ENCODE assay signal across 8 cellular contexts in genomic region chr1:65059930-65060538, GRCh38.
A peak's percentile ranks its signal among the peaks of the same experiment; 100 is the strongest.
DNase-seq lines count a peak whose midpoint lies in the region; ATAC-seq, FAIRE-seq and TF ChIP-seq lines count a peak whose summit lies in the region.

No MANE protein-coding gene starts in this region.

- TF ChIP-seq CTCF in Calu3 (IDR thresholded peaks at IDR 0.05; ENCODE audit: unreplicated experiment), result peak; percentile 66

- CTCF ChIA-PET in Calu3 (lab: Charles Lee), result no interaction called here

- no TSS peak for BruUV-seq in Calu3 (replicated peaks; lab: Mats Ljungman, UMichigan)

- peaks cover 1% of the 10 kb centered on the region for H3K9me3 Mint-ChIP-seq in Calu3 (ENCODE audit: low read depth, unreplicated experiment)

- intact Hi-C loops in Calu3 (cut with micrococcal nuclease; ENCODE audit: unreplicated experiment), result loop anchor here (10.0 kb wide), 1 partner anchor 365 kb away; the partner anchor contains the start of genes LEPR and LEPROT

- FAIRE-seq in urothelium cell line (lab: Jason Lieb, UNC), result no peak

- no peaks in the 10 kb centered on the region for H3K36me3 Mint-ChIP-seq in Calu3 (ENCODE audit: insufficient read depth, unreplicated experiment)

- H3K4me1 Mint-ChIP-seq in Calu3 (ENCODE audit: low read depth, unreplicated experiment), result peaks cover 14% of the 10 kb centered on the region

- H3K27ac Mint-ChIP-seq in Calu3 (ENCODE audit: unreplicated experiment), result no peak overlapping the region

- H3K27me3 Mint-ChIP-seq in Calu3 (ENCODE audit: unreplicated experiment), result no peaks in the 10 kb centered on the region

- peak; percentile 19 for DNase-seq in Calu3
- peak; percentile 43 for DNase-seq in HT-29 (ENCODE audit: low spot score)
- DNase-seq in amniotic epithelial cell (ENCODE audit: low read depth), result peak; percentile 42
- peak; percentile 61 for DNase-seq in iris pigment epithelial cell (ENCODE audit: low read depth)
- peak; percentile 27 for DNase-seq in urothelium cell line (ENCODE audit: low spot score)

- ATAC-seq in GM21737 (IDR thresholded peaks at IDR 0.05; ENCODE audit: unreplicated experiment) (no peak), GM18873 (IDR thresholded peaks at IDR 0.05; ENCODE audit: low FRiP score, unreplicated experiment) (no peak), HG03039 (IDR thresholded peaks at IDR 0.05; ENCODE audit: unreplicated experiment) (no peak)

- no peak overlapping the region for H3K4me3 Mint-ChIP-seq in Calu3 (ENCODE audit: low read depth, unreplicated experiment)
